In the genomic region with DNA sequence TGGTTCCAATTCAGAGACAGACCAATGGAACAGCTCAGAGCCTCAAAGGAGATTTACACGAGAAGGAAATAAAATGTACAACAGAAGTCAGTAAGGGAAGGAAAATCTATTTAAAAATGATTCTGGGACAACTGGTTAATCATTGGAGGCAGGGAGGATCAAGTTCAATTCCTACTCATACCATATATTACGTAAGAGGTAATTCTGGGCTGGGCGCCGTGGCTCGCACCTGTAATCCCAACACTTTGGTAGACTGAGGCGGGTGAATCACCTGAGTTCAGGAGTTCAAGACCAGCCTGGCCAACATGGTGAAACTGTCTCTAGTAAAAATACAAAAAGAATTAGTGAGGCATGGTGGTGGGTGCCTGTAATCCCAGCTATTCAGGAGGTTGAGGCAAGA, we compare ENCODE assay signal across 22 cellular contexts. TPM values are rescaled to one million over a fixed set of nuclear protein-coding genes. Genes with fewer than 3 reads are reported as not detected.
A peak's percentile ranks its signal among the peaks of the same experiment; 100 is the strongest.
DNase-seq lines count a peak whose midpoint lies in the region; ATAC-seq, FAIRE-seq and TF ChIP-seq lines count a peak whose summit lies in the region.
"Had no signal": no experiment of that assay in that cellular context is flagged by ENCODE, and none has a peak within 500 bp of the region (broad histone marks: within the 10 kb centered on the region; RNA-seq: fewer than 3 reads in every experiment).

No MANE protein-coding gene starts in this region.

- no peak for TF ChIP-seq POLR2A in K562 (conservative IDR thresholded peaks at IDR 0.05)

- no TSS peak for BruUV-seq in K562 (replicated peaks; lab: Mats Ljungman, UMichigan)

- DNase-seq in right atrium auricular region (ENCODE audit: low spot score) (peak; percentile 13), left ventricle myocardium inferior (no peak), K562 (ENCODE audit: extremely low read depth in 1 of 4, low spot score in 3 of 4) (no peak), left lobe of liver (ENCODE audit: low spot score) (peak; percentile 50), colonic mucosa (no peak), AG08395 (ENCODE audit: low spot score) (no peak)
- DNase-seq in stimulated activated CD4-positive, alpha-beta T cell treated with anti-CD3 and anti-CD28 coated beads, Interleukin-15, amount 100 ng/mL, for 24 hours = no peak
- DNase-seq: 8988T; ACHN; C1 segment of cervical spinal cord; Calu3; CD4-positive, alpha-beta memory T cell; COR-L47; DMS53; DMS79 treated with DMSO at 0.1 percent for 48 hours; GF-D8; H9 had no signal

- TF ChIP-seq CTCF in right atrium auricular region (IDR thresholded peaks at IDR 0.05) (no peak), left ventricle myocardium inferior (IDR thresholded peaks at IDR 0.05; ENCODE audit: borderline replicate concordance) (no peak), K562 (IDR thresholded peaks at IDR 0.05 in 2 of 3, conservative IDR thresholded peaks at IDR 0.05 in 1 of 3; ENCODE audit: insufficient read depth in 2 of 3, low read depth in 1 of 3, low read length in 3 of 3) (no peak), colonic mucosa (IDR thresholded peaks at IDR 0.05) (no peak)

- FAIRE-seq in K562 (lab: Jason Lieb, UNC) = no peak
- FAIRE-seq: A549, GM12891, GM18507 had no signal

- no peak for TF ChIP-seq EP300 in K562 (IDR thresholded peaks at IDR 0.05; ENCODE audit: low read length)

- 95% methylated on average over 6 of the region's 6 CpGs for WGBS in K562 (ENCODE audit: insufficient coverage, low coverage, missing lambda C conversion rate)

- H3K9me3 ChIP-seq in right atrium auricular region (no peaks in the 10 kb centered on the region), left ventricle myocardium inferior (replicated peaks) (no peaks in the 10 kb centered on the region), K562 (replicated peaks; ENCODE audit: control insufficient read depth, insufficient read depth, low read depth, low read length) (no peaks in the 10 kb centered on the region), colonic mucosa (no peaks in the 10 kb centered on the region)
- H3K9me3 ChIP-seq: A549 had no signal

- H2AFZ ChIP-seq in K562 (ENCODE audit: low read depth, low read length) = no peak overlapping the region
- H2AFZ ChIP-seq: GM23338 had no signal

- no peak for TF ChIP-seq RAD21 in K562 (CRISPR knock-in tag; conservative IDR thresholded peaks at IDR 0.05 in 1 of 2, IDR thresholded peaks at IDR 0.05 in 1 of 2)

- H4K20me1 ChIP-seq in K562 (replicated peaks; ENCODE audit: control insufficient read depth, insufficient read depth, low read length) = no peaks in the 10 kb centered on the region

- H3K9me1 ChIP-seq in K562 (ENCODE audit: control insufficient read depth, insufficient read depth, low read length) = no peaks in the 10 kb centered on the region

- H3K4me3 ChIP-seq in right atrium auricular region = no peak overlapping the region
- no peak overlapping the region for H3K4me3 ChIP-seq in left ventricle myocardium inferior
- H3K4me3 ChIP-seq in K562 = no peak overlapping the region
- H3K4me3 ChIP-seq in colonic mucosa = no peak overlapping the region
- H3K4me3 ChIP-seq: A549, GM23338 had no signal

- ATAC-seq in K562 = no peak
- peak; percentile 56 for ATAC-seq in left lobe of liver
- ATAC-seq: A549, GM23338, HCT116 had no signal

- POLR2A ChIA-PET in K562 (lab: Yijun Ruan, JAX) = interaction anchor here (0.7 to 2.2 kb wide), 2 partner anchors 14 to 45 kb away, joined by 3 to 11 read pairs; partner anchors contain the start of genes MPHOSPH9 and MTRFR

- intact Hi-C loops in left ventricle myocardium inferior (cut with micrococcal nuclease) = no loop called here
- intact Hi-C loops in K562 (cut with micrococcal nuclease) = no loop called here
- intact Hi-C loops in colonic mucosa (cut with DNase I) = no loop called here

- in situ Hi-C loops in K562 (cut with MboI) = no loop called here

- H3K27ac ChIP-seq in right atrium auricular region (no peak overlapping the region), left ventricle myocardium inferior (replicated peaks) (no peak overlapping the region), K562 (ENCODE audit: extremely low read depth, low read depth, low read length) (no peak overlapping the region), colonic mucosa (no peak overlapping the region)
- H3K27ac ChIP-seq: A549 had no signal

- H3K9ac ChIP-seq in K562 (ENCODE audit: insufficient read depth in 1 of 2, low read depth in 2 of 2, low read length in 2 of 2) (no peak overlapping the region), colonic mucosa (ENCODE audit: low read depth in 2 of 2, low read length in 2 of 2) (no peak overlapping the region)

- peaks cover 24% of the 10 kb centered on the region for H3K36me3 ChIP-seq in right atrium auricular region
- peaks cover 53% of the 10 kb centered on the region for H3K36me3 ChIP-seq in left ventricle myocardium inferior
- peaks cover 72% of the 10 kb centered on the region; the same call in 2 of the 3 replicates for H3K36me3 ChIP-seq in K562 (ENCODE audit: control insufficient read depth, insufficient read depth, low read length)
- H3K36me3 ChIP-seq in colonic mucosa = no peaks in the 10 kb centered on the region

- CTCF ChIA-PET in K562 (lab: Yijun Ruan, JAX; ENCODE audit: low intra/inter-chr PET ratio) = no interaction called here

- no peak overlapping the region for H3K4me2 ChIP-seq in K562 (ENCODE audit: insufficient read depth, low read length)
- H3K4me2 ChIP-seq: A549, GM23338 had no signal

- H3K27me3 ChIP-seq in right atrium auricular region = no peaks in the 10 kb centered on the region
- H3K27me3 ChIP-seq in left ventricle myocardium inferior (ENCODE audit: low read depth) = no peaks in the 10 kb centered on the region
- H3K27me3 ChIP-seq in K562 (ENCODE audit: control insufficient read depth in 2 of 2, insufficient read depth in 2 of 2, low read length in 2 of 2) = no peaks in the 10 kb centered on the region
- no peaks in the 10 kb centered on the region for H3K27me3 ChIP-seq in colonic mucosa

- H3K4me1 ChIP-seq in right atrium auricular region = no peaks in the 10 kb centered on the region
- H3K4me1 ChIP-seq in left ventricle myocardium inferior = no peaks in the 10 kb centered on the region
- no peaks in the 10 kb centered on the region for H3K4me1 ChIP-seq in K562 (replicated peaks in 1 of 2; ENCODE audit: control insufficient read depth in 2 of 2, insufficient read depth in 2 of 2, low read length in 2 of 2)
- H3K4me1 ChIP-seq in colonic mucosa = no peaks in the 10 kb centered on the region
- H3K4me1 ChIP-seq: A549 had no signal

- H3K79me2 ChIP-seq in K562 (ENCODE audit: control insufficient read depth, insufficient read depth, low read length) = no peaks in the 10 kb centered on the region

RNA-seq across cellular contexts. Expression of gene PITPNM2, which starts 36.7 kb away (rescaled TPM):
- 10 to 100 TPM in 1 of 2 donors, 1 to 10 TPM in 1; 9.4 to 10.5 TPM for total RNA-seq in right atrium auricular region
- 18.4 TPM for total RNA-seq in left ventricle myocardium inferior
- 47.2 and 96.1 TPM in 2 replicates for total RNA-seq in K562 (2011; cell fraction: chromatin; rRNA removed; ENCODE audit: low replicate concordance)
- total RNA-seq in K562 (2011; cell fraction: nucleolus; rRNA removed) = 35.9 and 38.0 TPM in 2 replicates
- 28.2 and 28.5 TPM in 2 replicates for total RNA-seq in K562 (2011; cell fraction: nucleoplasm; rRNA removed)
- 2.6 and 3.2 TPM in 2 replicates for total RNA-seq in K562 (2014; rRNA removed)
- total RNA-seq in K562 (2014; rRNA removed; fragmentation: Illumina TruSeq; extraction: Trizol) = 1.8 and 2.9 TPM in 2 replicates
- 1.3 and 1.4 TPM in 2 replicates for total RNA-seq in K562 (2015; rRNA removed; fragmentation: Illumina TruSeq; extraction: Trizol)
- 10.4 and 10.8 TPM in 2 replicates for total RNA-seq in K562 (2021)
- polyA plus RNA-seq in K562 (2011; rRNA removed) = 3.6 and 3.8 TPM in 2 replicates
- 1.7 and 2.8 TPM in 2 replicates for polyA plus RNA-seq in K562 (2011; cell fraction: cytosol; rRNA removed)
- polyA plus RNA-seq in K562 (2011; cell fraction: nucleus; rRNA removed) = 17.3 and 27.0 TPM in 2 replicates
- polyA plus RNA-seq in K562 (2012) = 4.0 and 6.1 TPM in 2 replicates
- 4.0 and 5.0 TPM in 2 replicates for polyA plus RNA-seq in K562 (2014; fragmentation: Illumina TruSeq; extraction: Trizol)
- polyA plus RNA-seq in K562 (2014; fragmentation: Nextera tagmentation; extraction: Ambion mirVana) = under 1 TPM; 0.03 to 0.14 TPM
- polyA plus RNA-seq in K562 (2014; rRNA removed) = 5.1 TPM in 2 replicates
- 3.7 and 5.9 TPM in 2 replicates for polyA minus RNA-seq in K562 (2011; rRNA and poly(A)+ RNA removed)
- polyA minus RNA-seq in K562 (2011; cell fraction: cytosol; rRNA and poly(A)+ RNA removed) = 2.4 and 4.4 TPM in 2 replicates
- polyA minus RNA-seq in K562 (2011; cell fraction: nucleus; rRNA and poly(A)+ RNA removed) = 11.3 and 13.1 TPM in 2 replicates
- total RNA-seq in left lobe of liver = 19.2 TPM
- 10 to 100 TPM in 1 of 2 donors, 1 to 10 TPM in 1; 9.3 to 17.4 TPM for total RNA-seq in colonic mucosa

RNA-seq across cellular contexts. Expression of gene MPHOSPH9, which starts 45.3 kb away (rescaled TPM):
- total RNA-seq in right atrium auricular region (10 to 100 TPM; 21.0 to 33.7 TPM), left ventricle myocardium inferior (23.9 TPM), K562 (2014; rRNA removed) (59.3 and 63.6 TPM in 2 replicates), K562 (2014; rRNA removed; fragmentation: Illumina TruSeq; extraction: Trizol) (78.6 and 87.5 TPM in 2 replicates), K562 (2015; rRNA removed; fragmentation: Illumina TruSeq; extraction: Trizol) (97.0 and 103 TPM in 2 replicates), K562 (2021) (54.5 and 60.0 TPM in 2 replicates), left lobe of liver (22.2 TPM), colonic mucosa (10 to 100 TPM; 15.5 to 35.7 TPM)
- 95.6 and 362 TPM in 2 replicates for total RNA-seq in K562 (2011; cell fraction: chromatin; rRNA removed; ENCODE audit: low replicate concordance)
- 57.4 and 73.7 TPM in 2 replicates for total RNA-seq in K562 (2011; cell fraction: nucleolus; rRNA removed)
- 121 and 152 TPM in 2 replicates for total RNA-seq in K562 (2011; cell fraction: nucleoplasm; rRNA removed)
- polyA plus RNA-seq in K562 (2011; rRNA removed) (53.2 and 61.1 TPM in 2 replicates), K562 (2014; fragmentation: Illumina TruSeq; extraction: Trizol) (38.5 and 45.8 TPM in 2 replicates), K562 (2014; fragmentation: Nextera tagmentation; extraction: Ambion mirVana) (10 to 100 TPM; 14.2 to 22.5 TPM), K562 (2014; rRNA removed) (50.1 and 53.3 TPM in 2 replicates)
- 8.5 and 16.3 TPM in 2 replicates for polyA plus RNA-seq in K562 (2011; cell fraction: cytosol; rRNA removed)
- polyA plus RNA-seq in K562 (2011; cell fraction: nucleus; rRNA removed) = 44.8 and 56.5 TPM in 2 replicates
- 21.3 and 22.8 TPM in 2 replicates for polyA plus RNA-seq in K562 (2012)
- polyA minus RNA-seq in K562 (2011; rRNA and poly(A)+ RNA removed) = 105 and 130 TPM in 2 replicates
- 26.8 and 38.2 TPM in 2 replicates for polyA minus RNA-seq in K562 (2011; cell fraction: cytosol; rRNA and poly(A)+ RNA removed)
- 78.4 and 135 TPM in 2 replicates for polyA minus RNA-seq in K562 (2011; cell fraction: nucleus; rRNA and poly(A)+ RNA removed)

RNA-seq across cellular contexts. Expression of gene MTRFR, which starts 45.6 kb away (rescaled TPM):
- total RNA-seq in right atrium auricular region (10 to 100 TPM in 1 of 2 donors, 1 to 10 TPM in 1; 7.8 to 13.9 TPM), left ventricle myocardium inferior (8.4 TPM), K562 (2014; rRNA removed) (23.4 and 26.4 TPM in 2 replicates), K562 (2014; rRNA removed; fragmentation: Illumina TruSeq; extraction: Trizol) (32.5 and 34.7 TPM in 2 replicates), K562 (2015; rRNA removed; fragmentation: Illumina TruSeq; extraction: Trizol) (45.5 and 50.9 TPM in 2 replicates), K562 (2021) (23.1 and 24.0 TPM in 2 replicates), left lobe of liver (7.4 TPM), colonic mucosa (10 to 100 TPM; 10.6 to 17.4 TPM)
- 43.4 and 69.0 TPM in 2 replicates for total RNA-seq in K562 (2011; cell fraction: chromatin; rRNA removed; ENCODE audit: low replicate concordance)
- 60.1 and 65.2 TPM in 2 replicates for total RNA-seq in K562 (2011; cell fraction: nucleolus; rRNA removed)
- total RNA-seq in K562 (2011; cell fraction: nucleoplasm; rRNA removed) = 57.9 and 58.3 TPM in 2 replicates
- polyA plus RNA-seq in K562 (2011; rRNA removed) (15.2 and 16.7 TPM in 2 replicates), K562 (2014; fragmentation: Illumina TruSeq; extraction: Trizol) (33.3 and 37.1 TPM in 2 replicates), K562 (2014; fragmentation: Nextera tagmentation; extraction: Ambion mirVana) (10 to 100 TPM; 52.6 to 55.6 TPM), K562 (2014; rRNA removed) (29.6 and 32.3 TPM in 2 replicates)
- polyA plus RNA-seq in K562 (2011; cell fraction: cytosol; rRNA removed) = 23.7 and 26.5 TPM in 2 replicates
- 7.3 and 10.9 TPM in 2 replicates for polyA plus RNA-seq in K562 (2011; cell fraction: nucleus; rRNA removed)
- polyA plus RNA-seq in K562 (2012) = 19.2 and 25.8 TPM in 2 replicates
- polyA minus RNA-seq in K562 (2011; rRNA and poly(A)+ RNA removed) = 18.5 and 22.0 TPM in 2 replicates
- polyA minus RNA-seq in K562 (2011; cell fraction: cytosol; rRNA and poly(A)+ RNA removed) = 15.7 and 18.5 TPM in 2 replicates
- polyA minus RNA-seq in K562 (2011; cell fraction: nucleus; rRNA and poly(A)+ RNA removed) = 16.8 and 24.9 TPM in 2 replicates

Comparison
In these comparisons a context has a peak if more than half of its experiments do, and no peak if none do; other contexts are left out.
1. DNase-seq: peak in right atrium auricular region (single experiment) and left lobe of liver (single experiment); none in left ventricle myocardium inferior (single experiment), K562 (0 of 4), stimulated activated CD4-positive, alpha-beta T cell treated with anti-CD3 and anti-CD28 coated beads, Interleukin-15, amount 100 ng/mL, for 24 hours (single experiment), colonic mucosa (single experiment) and AG08395 (single experiment).